In genomic region chr1:74380252-74380651, GRCh38 we compare ENCODE assay signal across 31 cellular contexts.
"Had no signal": no experiment of that assay in that cellular context is flagged by ENCODE, and none has a peak within 500 bp of the region (broad histone marks: within the 10 kb centered on the region; RNA-seq: fewer than 3 reads in every experiment).

No MANE protein-coding gene starts in this region.

- H3K4me1 Mint-ChIP-seq: activated CD8-positive, alpha-beta memory T cell treated with anti-CD3 and anti-CD28 coated beads, Interleukin-2, amount 10 ng/mL, durations not matched to agents 7 days and 5 days; activated naive CD8-positive, alpha-beta T cell treated with anti-CD3 and anti-CD28 coated beads, Interleukin-2, amount 50 U/mL, for 24 hours; T-helper 17 cell had no signal

- H3K27me3 ChIP-seq: ascending aorta had no signal

- ATAC-seq: activated CD8-positive, alpha-beta memory T cell treated with anti-CD3 and anti-CD28 coated beads, Interleukin-2, amount 10 ng/mL, durations not matched to agents 7 days and 5 days; activated naive CD4-positive, alpha-beta T cell treated with anti-CD3 and anti-CD28 coated beads, Interleukin-2, amount 50 U/mL, for 72 hours; activated naive CD8-positive, alpha-beta T cell treated with anti-CD3 and anti-CD28 coated beads, Interleukin-2, amount 50 U/mL, for 24 hours; Panc1; T-helper 17 cell; WTC11 had no signal

- H3K4me1 ChIP-seq: ascending aorta, SJSA1 had no signal

- H3K9me3 ChIP-seq: ascending aorta, MG63, SJSA1 had no signal

- H3K36me3 ChIP-seq: ascending aorta, MG63, SJSA1 had no signal

- DNase-seq: activated CD4-positive, alpha-beta T cell treated with anti-CD3 and anti-CD28 coated beads for 48 hours; activated CD4-positive, alpha-beta T cell treated with anti-CD3 and anti-CD28 coated beads, Interleukin-2, amount 50 U/mL, for 4 hours; activated CD4-positive, CD25-positive, alpha-beta regulatory T cell treated with anti-CD3 and anti-CD28 coated beads, Interleukin-2, amount 50 U/mL, for 72 hours; activated CD8-positive, alpha-beta memory T cell treated with anti-CD3 and anti-CD28 coated beads, Interleukin-2, amount 10 ng/mL, durations not matched to agents 7 days and 5 days; activated effector memory CD4-positive, alpha-beta T cell treated with Interleukin-2 at 50 U/mL for 16 hours; activated naive CD4-positive, alpha-beta T cell; activated naive CD8-positive, alpha-beta T cell treated with anti-CD3 and anti-CD28 coated beads, Interleukin-2, amount 50 U/mL, for 24 hours; activated T-cell treated with anti-CD3 and anti-CD28 coated beads, Interleukin-2, amount 50 U/mL, for 24 hours; amniotic stem cell; caudate nucleus; MG63; NCI-H1105; NCI-H1436; NCI-H1694 treated with DMSO at 0.1 percent for 48 hours; NCI-H2029 treated with DMSO at 0.1 percent for 48 hours; NCI-H345; NCI-H510A; NCI-H526 treated with DMSO at 0.1 percent for 48 hours; NCI-H82; NK-92 treated with Interleukin-12 subunit alpha and Interleukin-12 subunit beta, amount 100 ng/mL, for 24 hours; OCI-M1; RPMI8226; SHP77; T-helper 17 cell; T-helper 9 cell had no signal

- H3K4me3 Mint-ChIP-seq: activated CD8-positive, alpha-beta memory T cell treated with anti-CD3 and anti-CD28 coated beads, Interleukin-2, amount 10 ng/mL, durations not matched to agents 7 days and 5 days; activated naive CD8-positive, alpha-beta T cell treated with anti-CD3 and anti-CD28 coated beads, Interleukin-2, amount 50 U/mL, for 24 hours; activated T-cell treated with anti-CD3 and anti-CD28 coated beads, Interleukin-2, amount 50 U/mL, for 24 hours; activated T-helper 1 cell treated with anti-CD3 and anti-CD28 coated beads, Interleukin-12 subunit alpha, Interleukin-12 subunit beta, Interleukin-2, Interleukin-4 antibody, amounts not matched to agents 30 ng/mL and 10 ng/mL and 1 ng/mL, durations not matched to agents 14 hours and 24 hours and 36 hours; T-helper 17 cell; WTC11 had no signal

- H3K9me3 Mint-ChIP-seq: activated naive CD4-positive, alpha-beta T cell treated with anti-CD3 and anti-CD28 coated beads, Interleukin-2, amount 50 U/mL, for 72 hours; activated naive CD8-positive, alpha-beta T cell treated with anti-CD3 and anti-CD28 coated beads, Interleukin-2, amount 50 U/mL, for 24 hours; activated T-helper 1 cell treated with anti-CD3 and anti-CD28 coated beads, Interleukin-12 subunit alpha, Interleukin-12 subunit beta, Interleukin-2, Interleukin-4 antibody, amounts not matched to agents 30 ng/mL and 10 ng/mL and 1 ng/mL, durations not matched to agents 14 hours and 24 hours and 36 hours; WTC11 had no signal

- H3K27ac Mint-ChIP-seq: activated CD8-positive, alpha-beta memory T cell treated with anti-CD3 and anti-CD28 coated beads, Interleukin-2, amount 10 ng/mL, durations not matched to agents 7 days and 5 days; activated naive CD4-positive, alpha-beta T cell treated with anti-CD3 and anti-CD28 coated beads, Interleukin-2, amount 50 U/mL, for 72 hours; activated naive CD8-positive, alpha-beta T cell treated with anti-CD3 and anti-CD28 coated beads, Interleukin-2, amount 50 U/mL, for 24 hours; activated T-cell treated with anti-CD3 and anti-CD28 coated beads, Interleukin-2, amount 50 U/mL, for 24 hours; activated T-helper 1 cell treated with anti-CD3 and anti-CD28 coated beads, Interleukin-12 subunit alpha, Interleukin-12 subunit beta, Interleukin-2, Interleukin-4 antibody, amounts not matched to agents 30 ng/mL and 10 ng/mL and 1 ng/mL, durations not matched to agents 14 hours and 24 hours and 36 hours; T-helper 17 cell; WTC11 had no signal

- H3K4me3 ChIP-seq: ascending aorta, MG63, SJSA1 had no signal

- H3K27ac ChIP-seq: ascending aorta, SJSA1 had no signal

- H3K36me3 Mint-ChIP-seq: activated CD8-positive, alpha-beta memory T cell treated with anti-CD3 and anti-CD28 coated beads, Interleukin-2, amount 10 ng/mL, durations not matched to agents 7 days and 5 days; activated naive CD4-positive, alpha-beta T cell treated with anti-CD3 and anti-CD28 coated beads, Interleukin-2, amount 50 U/mL, for 72 hours; WTC11 had no signal

- H3K27me3 Mint-ChIP-seq: activated naive CD8-positive, alpha-beta T cell treated with anti-CD3 and anti-CD28 coated beads, Interleukin-2, amount 50 U/mL, for 24 hours; activated T-cell treated with anti-CD3 and anti-CD28 coated beads, Interleukin-2, amount 50 U/mL, for 24 hours had no signal
